ENCODE assay signal across 2 cellular contexts in genomic region chr19:53961523-53962345, GRCh38.
TF ChIP-seq lines count a peak whose summit lies in the region.

No MANE protein-coding gene starts in this region.

TF ChIP-seq in SK-N-SH, 30 proteins besides CTCF, POLR2A, EP300 and RAD21:
- TF ChIP-seq GABPA (IDR thresholded peaks at IDR 0.05; ENCODE audit: low read depth) (peak; percentile 93), YY1 (IDR thresholded peaks at IDR 0.05; ENCODE audit: low read depth) (peak; percentile 68), TCF12 (IDR thresholded peaks at IDR 0.05) (peak; percentile 38; the same call in 1 of the 2 replicates), POLR2AphosphoS5 (IDR thresholded peaks at IDR 0.05; ENCODE audit: low read depth, low read length) (peak; percentile 61; the same call in 1 of the 2 replicates), USF1 (IDR thresholded peaks at IDR 0.05; ENCODE audit: borderline replicate concordance, low read depth) (no peak), TAF1 (IDR thresholded peaks at IDR 0.05; ENCODE audit: borderline replicate concordance, low read depth, low read length) (peak; percentile 72), ZBTB33 (IDR thresholded peaks at IDR 0.05; ENCODE audit: borderline replicate concordance, low read depth) (no peak), SIN3A (IDR thresholded peaks at IDR 0.05; ENCODE audit: borderline replicate concordance, low read depth, low read length) (peak; percentile 61; the same call in 1 of the 2 replicates), FOXJ3 (CRISPR knock-in tag; IDR thresholded peaks at IDR 0.05) (no peak), MEF2A (IDR thresholded peaks at IDR 0.05; ENCODE audit: borderline replicate concordance, low read depth) (no peak), RXRA (IDR thresholded peaks at IDR 0.05; ENCODE audit: borderline replicate concordance, low read depth) (no peak), RFX5 (IDR thresholded peaks at IDR 0.05; ENCODE audit: low read length) (no peak), PBX3 (IDR thresholded peaks at IDR 0.05) (peak; percentile 21; the same call in 1 of the 2 replicates)
- TF ChIP-seq, protein P1, sequence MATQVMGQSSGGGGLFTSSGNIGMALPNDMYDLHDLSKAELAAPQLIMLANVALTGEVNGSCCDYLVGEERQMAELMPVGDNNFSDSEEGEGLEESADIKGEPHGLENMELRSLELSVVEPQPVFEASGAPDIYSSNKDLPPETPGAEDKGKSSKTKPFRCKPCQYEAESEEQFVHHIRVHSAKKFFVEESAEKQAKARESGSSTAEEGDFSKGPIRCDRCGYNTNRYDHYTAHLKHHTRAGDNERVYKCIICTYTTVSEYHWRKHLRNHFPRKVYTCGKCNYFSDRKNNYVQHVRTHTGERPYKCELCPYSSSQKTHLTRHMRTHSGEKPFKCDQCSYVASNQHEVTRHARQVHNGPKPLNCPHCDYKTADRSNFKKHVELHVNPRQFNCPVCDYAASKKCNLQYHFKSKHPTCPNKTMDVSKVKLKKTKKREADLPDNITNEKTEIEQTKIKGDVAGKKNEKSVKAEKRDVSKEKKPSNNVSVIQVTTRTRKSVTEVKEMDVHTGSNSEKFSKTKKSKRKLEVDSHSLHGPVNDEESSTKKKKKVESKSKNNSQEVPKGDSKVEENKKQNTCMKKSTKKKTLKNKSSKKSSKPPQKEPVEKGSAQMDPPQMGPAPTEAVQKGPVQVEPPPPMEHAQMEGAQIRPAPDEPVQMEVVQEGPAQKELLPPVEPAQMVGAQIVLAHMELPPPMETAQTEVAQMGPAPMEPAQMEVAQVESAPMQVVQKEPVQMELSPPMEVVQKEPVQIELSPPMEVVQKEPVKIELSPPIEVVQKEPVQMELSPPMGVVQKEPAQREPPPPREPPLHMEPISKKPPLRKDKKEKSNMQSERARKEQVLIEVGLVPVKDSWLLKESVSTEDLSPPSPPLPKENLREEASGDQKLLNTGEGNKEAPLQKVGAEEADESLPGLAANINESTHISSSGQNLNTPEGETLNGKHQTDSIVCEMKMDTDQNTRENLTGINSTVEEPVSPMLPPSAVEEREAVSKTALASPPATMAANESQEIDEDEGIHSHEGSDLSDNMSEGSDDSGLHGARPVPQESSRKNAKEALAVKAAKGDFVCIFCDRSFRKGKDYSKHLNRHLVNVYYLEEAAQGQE (IDR thresholded peaks at IDR 0.05; ENCODE audit: low read depth, low read length), result 0 out of 2 replicates have a peak, but pooled peaks have one; percentile 17
- TF ChIP-seq, protein P2, sequence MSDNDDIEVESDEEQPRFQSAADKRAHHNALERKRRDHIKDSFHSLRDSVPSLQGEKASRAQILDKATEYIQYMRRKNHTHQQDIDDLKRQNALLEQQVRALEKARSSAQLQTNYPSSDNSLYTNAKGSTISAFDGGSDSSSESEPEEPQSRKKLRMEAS (IDR thresholded peaks at IDR 0.05; ENCODE audit: low read depth), result peak; percentile 31; the same call in 1 of the 2 replicates

TF ChIP-seq in endothelial cell of umbilical vein, 7 proteins besides CTCF, POLR2A, EP300 and RAD21:
- TF ChIP-seq EZH2 (IDR thresholded peaks at IDR 0.05; ENCODE audit: borderline replicate concordance, low read depth, low read length, severe bottlenecking) (peak; percentile 58), GATA2 (IDR thresholded peaks at IDR 0.05; ENCODE audit: insufficient read depth, insufficient read length, low read depth, low read length) (no peak), MYC (IDR thresholded peaks at IDR 0.05; ENCODE audit: low read depth, low read length) (no peak)
- TF ChIP-seq, protein P2 (IDR thresholded peaks at IDR 0.05; ENCODE audit: insufficient read depth, insufficient read length), result no peak
